22 cellular contexts compared by ENCODE assay signal in genomic region chr6:46684771-46685170, GRCh38. TPM values are rescaled to one million over a fixed set of nuclear protein-coding genes. Genes with fewer than 3 reads are reported as not detected.
DNase-seq lines count a peak whose midpoint lies in the region; ATAC-seq and TF ChIP-seq lines count a peak whose summit lies in the region.
"Had no signal": no experiment of that assay in that cellular context is flagged by ENCODE, and none has a peak within 500 bp of the region (broad histone marks: within the 10 kb centered on the region; RNA-seq: fewer than 3 reads in every experiment).

No MANE protein-coding gene starts in this region.

- peak; percentile 14 for DNase-seq in Caki2 (ENCODE audit: low read depth)
- peak; percentile 78 for DNase-seq in NCI-H226
- DNase-seq in cardiac fibroblast (ENCODE audit: low read depth in 2 of 2) = peak; percentile 60 to 64
- DNase-seq in mesenchymal stem cell = peak; percentile 44
- DNase-seq in CD1c-positive myeloid dendritic cell (ENCODE audit: extremely low spot score) = no peak
- DNase-seq in substantia nigra (lab: John Stamatoyannopoulos, UW) = no peak
- DNase-seq in RPMI8226 = no peak
- DNase-seq: activated CD4-positive, alpha-beta T cell treated with anti-CD3 and anti-CD28 coated beads, Interleukin-2, amount 50 U/mL, for 4 hours; activated naive CD8-positive, alpha-beta T cell treated with anti-CD3 and anti-CD28 coated beads, Interleukin-2, amount 10 ng/mL, durations not matched to agents 7 days and 5 days; activated T-cell treated with anti-CD3 and anti-CD28 coated beads, Interleukin-2, amount 50 U/mL, for 24 hours; Calu3; MM.1S; naive thymus-derived CD8-positive, alpha-beta T cell; NCI-H2029 treated with DMSO at 0.1 percent for 48 hours; NCI-H524; stimulated activated CD4-positive, alpha-beta T cell treated with anti-CD3 and anti-CD28 coated beads, Interleukin-15, amount 100 ng/mL, for 24 hours; stomach; uterus had no signal

- H3K4me1 ChIP-seq in mesenchymal stem cell (ENCODE audit: control insufficient read depth, insufficient read depth, low read depth, low read length) = no peaks in the 10 kb centered on the region
- H3K4me1 ChIP-seq: stomach, uterus had no signal

- H2BK12ac ChIP-seq in mesenchymal stem cell (ENCODE audit: low read length in 2 of 2) = no peak overlapping the region

- no peak overlapping the region for H3K4ac ChIP-seq in mesenchymal stem cell (ENCODE audit: low read depth in 1 of 2, low read length in 2 of 2)

- no peak overlapping the region for H2AFZ ChIP-seq in mesenchymal stem cell (ENCODE audit: low read depth, low read length)

- H3K4me3 ChIP-seq in cardiac fibroblast (replicated peaks in 1 of 2; ENCODE audit: low read depth in 2 of 2, low read length in 2 of 2) (no peak overlapping the region), mesenchymal stem cell (ENCODE audit: insufficient read depth in 1 of 2, low read depth in 1 of 2, low read length in 2 of 2) (no peak overlapping the region)
- H3K4me3 ChIP-seq: SK-N-MC, stomach, uterus had no signal

- no peak overlapping the region for H2AK5ac ChIP-seq in mesenchymal stem cell (ENCODE audit: low read length, severe bottlenecking)

- H3K27me3 ChIP-seq in mesenchymal stem cell (ENCODE audit: control insufficient read depth in 1 of 2, insufficient read depth in 1 of 2, low read length in 2 of 2) = no peaks in the 10 kb centered on the region
- H3K27me3 ChIP-seq: stomach, uterus had no signal

- H3K14ac ChIP-seq in mesenchymal stem cell (ENCODE audit: low read length in 2 of 2) = no peak overlapping the region

- no peak for ATAC-seq in HG03045 (IDR thresholded peaks at IDR 0.05; ENCODE audit: unreplicated experiment)
- ATAC-seq: naive thymus-derived CD8-positive, alpha-beta T cell had no signal

- no peak overlapping the region for H3K23ac ChIP-seq in mesenchymal stem cell (ENCODE audit: low read length in 2 of 2)

- H3K18ac ChIP-seq in mesenchymal stem cell (ENCODE audit: low read depth in 1 of 2, low read length in 2 of 2) = no peak overlapping the region

- H2BK5ac ChIP-seq in mesenchymal stem cell (ENCODE audit: low read depth, low read length, poor library complexity, severe bottlenecking) = no peak overlapping the region

- H3K27ac ChIP-seq in mesenchymal stem cell (ENCODE audit: low read length, poor library complexity, severe bottlenecking) (no peak overlapping the region), substantia nigra (ENCODE audit: low read depth, low read length, poor library complexity, severe bottlenecking) (no peak overlapping the region)
- H3K27ac ChIP-seq: SK-N-MC, stomach, uterus had no signal

- H4K91ac ChIP-seq in mesenchymal stem cell (ENCODE audit: low read length) = no peak overlapping the region

- no peaks in the 10 kb centered on the region for H3K36me3 ChIP-seq in mesenchymal stem cell (ENCODE audit: control insufficient read depth in 1 of 2, insufficient read depth in 2 of 2, low read depth in 1 of 2, low read length in 2 of 2)
- H3K36me3 ChIP-seq: stomach, uterus had no signal

- H2BK15ac ChIP-seq in mesenchymal stem cell (ENCODE audit: low read depth, poor library complexity, severe bottlenecking) = no peak overlapping the region

- H3K4me2 ChIP-seq in mesenchymal stem cell (ENCODE audit: low read length, poor library complexity, severe bottlenecking) = no peak overlapping the region

- WGBS in mesenchymal stem cell = no CpG with 5 or more reads among the region's 4 CpGs

- no peak for TF ChIP-seq CTCF in cardiac fibroblast (IDR thresholded peaks at IDR 0.05; ENCODE audit: low read depth, low read length)

- no peak overlapping the region for H2BK120ac ChIP-seq in mesenchymal stem cell (ENCODE audit: low read depth, low read length)

- in situ Hi-C loops in Caki2 (cut with HindIII; ENCODE audit: low pct_unique_long_range_greater_than_20kb, low sequenced_read_pairs) = no loop called here

- no peaks in the 10 kb centered on the region for H3K9me3 ChIP-seq in mesenchymal stem cell (ENCODE audit: control insufficient read depth, low read length)
- H3K9me3 ChIP-seq: uterus had no signal

- no peak overlapping the region for H3K9ac ChIP-seq in mesenchymal stem cell (ENCODE audit: low read length)

- no peaks in the 10 kb centered on the region for H3K79me1 ChIP-seq in mesenchymal stem cell (replicated peaks; ENCODE audit: low read length, poor library complexity, severe bottlenecking)

- H4K8ac ChIP-seq in mesenchymal stem cell (ENCODE audit: low read length) = no peak overlapping the region

RNA-seq across cellular contexts. Expression of gene TDRD6, which starts 2.9 kb away (rescaled TPM):
- not detected in 2 replicates for total RNA-seq in Caki2 (2014; rRNA removed; shearing (Covaris generic); ENCODE audit: low replicate concordance)
- under 0.01 TPM for polyA plus RNA-seq in mesenchymal stem cell (2013, experiment 1 of 2)
- under 0.01 TPM for polyA plus RNA-seq in mesenchymal stem cell (2013, experiment 2 of 2)
- total RNA-seq: activated naive CD8-positive, alpha-beta T cell treated with anti-CD3 and anti-CD28 coated beads, Interleukin-2, amount 10 ng/mL, durations not matched to agents 7 days and 5 days; pulmonary artery endothelial cell had no signal
- polyA plus RNA-seq: naive thymus-derived CD8-positive, alpha-beta T cell had no signal

RNA-seq across cellular contexts. Expression of gene SLC25A27, which starts 32.0 kb away (rescaled TPM):
- total RNA-seq in Caki2 (2014; rRNA removed; shearing (Covaris generic); ENCODE audit: low replicate concordance) = 4.6 and 7.6 TPM in 2 replicates
- 1.8 TPM for polyA plus RNA-seq in mesenchymal stem cell (2013, experiment 1 of 2)
- polyA plus RNA-seq in mesenchymal stem cell (2013, experiment 2 of 2) = 1.5 TPM
- polyA plus RNA-seq: naive thymus-derived CD8-positive, alpha-beta T cell had no signal

RNA-seq across cellular contexts. Expression of gene CYP39A1, which starts 32.2 kb away (rescaled TPM):
- 0.95 and 8.9 TPM in 2 replicates for total RNA-seq in Caki2 (2014; rRNA removed; shearing (Covaris generic); ENCODE audit: low replicate concordance)
- polyA plus RNA-seq in mesenchymal stem cell (2013, experiment 1 of 2) = 2.1 TPM
- polyA plus RNA-seq in mesenchymal stem cell (2013, experiment 2 of 2) = 2.3 TPM
- total RNA-seq: activated naive CD8-positive, alpha-beta T cell treated with anti-CD3 and anti-CD28 coated beads, Interleukin-2, amount 10 ng/mL, durations not matched to agents 7 days and 5 days; naive thymus-derived CD8-positive, alpha-beta T cell had no signal
- polyA plus RNA-seq: naive thymus-derived CD8-positive, alpha-beta T cell had no signal

RNA-seq across cellular contexts. Expression of gene PLA2G7, which starts 50.4 kb away (rescaled TPM):
- total RNA-seq in Caki2 (2014; rRNA removed; shearing (Covaris generic); ENCODE audit: low replicate concordance) = 0.44 TPM in 1 of 2 replicates, not detected in the other
- not detected for polyA plus RNA-seq in mesenchymal stem cell (2013, experiment 1 of 2)
- not detected for polyA plus RNA-seq in mesenchymal stem cell (2013, experiment 2 of 2)
- total RNA-seq: lung microvascular endothelial cell, pulmonary artery endothelial cell had no signal
- polyA plus RNA-seq: naive thymus-derived CD8-positive, alpha-beta T cell had no signal

Comparison
In these comparisons a context has a peak if more than half of its experiments do, and no peak if none do; other contexts are left out.
1. DNase-seq: peak in Caki2 (single experiment), NCI-H226 (single experiment), cardiac fibroblast (2 of 2) and mesenchymal stem cell (single experiment); none in CD1c-positive myeloid dendritic cell (single experiment), substantia nigra (0 of 49) and RPMI8226 (single experiment).